In genomic region chr11:64466115-64466718, GRCh38 we compare ENCODE assay signal across 18 cellular contexts.
DNase-seq lines count a peak whose midpoint lies in the region; ATAC-seq lines count a peak whose summit lies in the region.
"Had no signal": no experiment of that assay in that cellular context is flagged by ENCODE, and none has a peak within 500 bp of the region (broad histone marks: within the 10 kb centered on the region; RNA-seq: fewer than 3 reads in every experiment).

No MANE protein-coding gene starts in this region.

- CTCF ChIA-PET in activated CD8-positive, alpha-beta T cell treated with anti-CD3 and anti-CD28 coated beads, Interleukin-2, amount 10 ng/mL, durations not matched to agents 7 days and 5 days (lab: Charles Lee), result interaction anchor here (1.6 kb wide), 1 partner anchor 17 kb away, joined by 10 read pairs; no protein-coding TSS in a partner anchor

- H3K4me1 Mint-ChIP-seq in activated naive CD8-positive, alpha-beta T cell treated with anti-CD3 and anti-CD28 coated beads, Interleukin-2, amount 10 ng/mL, durations not matched to agents 7 days and 5 days, result no peaks in the 10 kb centered on the region
- peaks cover 3% of the 10 kb centered on the region for H3K4me1 Mint-ChIP-seq in activated naive CD8-positive, alpha-beta T cell treated with anti-CD3 and anti-CD28 coated beads for 36 hours
- H3K4me1 Mint-ChIP-seq in activated CD8-positive, alpha-beta T cell treated with anti-CD3 and anti-CD28 coated beads, Interleukin-2, amount 10 ng/mL, durations not matched to agents 7 days and 5 days (ENCODE audit: low read depth), result no peaks in the 10 kb centered on the region
- H3K4me1 Mint-ChIP-seq: B cell, GM23338 had no signal

- H3K9me3 Mint-ChIP-seq in activated naive CD8-positive, alpha-beta T cell treated with anti-CD3 and anti-CD28 coated beads, Interleukin-2, amount 10 ng/mL, durations not matched to agents 7 days and 5 days, result no peaks in the 10 kb centered on the region
- no peaks in the 10 kb centered on the region for H3K9me3 Mint-ChIP-seq in activated naive CD8-positive, alpha-beta T cell treated with anti-CD3 and anti-CD28 coated beads for 36 hours
- no peaks in the 10 kb centered on the region for H3K9me3 Mint-ChIP-seq in activated CD8-positive, alpha-beta T cell treated with anti-CD3 and anti-CD28 coated beads, Interleukin-2, amount 10 ng/mL, durations not matched to agents 7 days and 5 days (ENCODE audit: insufficient read depth)
- H3K9me3 Mint-ChIP-seq: GM23338, HFFc6 had no signal

- ATAC-seq in activated naive CD8-positive, alpha-beta T cell treated with anti-CD3 and anti-CD28 coated beads, Interleukin-2, amount 10 ng/mL, durations not matched to agents 7 days and 5 days (ENCODE audit: low read depth), result no peak
- no peak for ATAC-seq in left lobe of liver
- ATAC-seq in activated CD8-positive, alpha-beta T cell treated with anti-CD3 and anti-CD28 coated beads, Interleukin-2, amount 10 ng/mL, durations not matched to agents 7 days and 5 days, result no peak
- ATAC-seq in GM21723 (IDR thresholded peaks at IDR 0.05; ENCODE audit: unreplicated experiment), result no peak
- no peak for ATAC-seq in GM18517 (IDR thresholded peaks at IDR 0.05; ENCODE audit: unreplicated experiment)
- ATAC-seq: GM23338 had no signal

- no peaks in the 10 kb centered on the region for H3K36me3 Mint-ChIP-seq in activated naive CD8-positive, alpha-beta T cell treated with anti-CD3 and anti-CD28 coated beads, Interleukin-2, amount 10 ng/mL, durations not matched to agents 7 days and 5 days
- H3K36me3 Mint-ChIP-seq in activated naive CD8-positive, alpha-beta T cell treated with anti-CD3 and anti-CD28 coated beads for 36 hours, result no peaks in the 10 kb centered on the region
- H3K36me3 Mint-ChIP-seq in activated CD8-positive, alpha-beta T cell treated with anti-CD3 and anti-CD28 coated beads, Interleukin-2, amount 10 ng/mL, durations not matched to agents 7 days and 5 days (ENCODE audit: low read depth), result no peaks in the 10 kb centered on the region
- H3K36me3 Mint-ChIP-seq: CD4-positive, alpha-beta memory T cell had no signal

- no peak overlapping the region for H3K4me3 Mint-ChIP-seq in activated naive CD8-positive, alpha-beta T cell treated with anti-CD3 and anti-CD28 coated beads, Interleukin-2, amount 10 ng/mL, durations not matched to agents 7 days and 5 days
- no peak overlapping the region for H3K4me3 Mint-ChIP-seq in activated naive CD8-positive, alpha-beta T cell treated with anti-CD3 and anti-CD28 coated beads for 36 hours
- no peak overlapping the region for H3K4me3 Mint-ChIP-seq in activated CD8-positive, alpha-beta T cell treated with anti-CD3 and anti-CD28 coated beads, Interleukin-2, amount 10 ng/mL, durations not matched to agents 7 days and 5 days
- H3K4me3 Mint-ChIP-seq: B cell; CD4-positive, alpha-beta memory T cell; GM23338; HFFc6 had no signal

- peak; percentile 2 for DNase-seq in activated naive CD8-positive, alpha-beta T cell treated with anti-CD3 and anti-CD28 coated beads, Interleukin-2, amount 10 ng/mL, durations not matched to agents 7 days and 5 days
- DNase-seq in activated naive CD8-positive, alpha-beta T cell treated with anti-CD3 and anti-CD28 coated beads for 36 hours, result no peak
- DNase-seq in ecto neural progenitor cell (ENCODE audit: low spot score) (peak; percentile 13), left lobe of liver (ENCODE audit: low spot score) (peak; percentile 21)
- peak; percentile 5 for DNase-seq in stimulated activated CD8-positive, alpha-beta memory T cell treated with anti-CD3 and anti-CD28 coated beads, Interleukin-4, amount 100 ng/mL, for 48 hours
- no peak for DNase-seq in activated CD8-positive, alpha-beta T cell treated with anti-CD3 and anti-CD28 coated beads, Interleukin-2, amount 10 ng/mL, durations not matched to agents 7 days and 5 days
- DNase-seq: C1 segment of cervical spinal cord; Calu3; CD4-positive, alpha-beta memory T cell; COR-L47; DMS53; DMS79 treated with DMSO at 0.1 percent for 48 hours; GF-D8; HFFc6 had no signal

- POLR2A ChIA-PET in activated naive CD8-positive, alpha-beta T cell treated with anti-CD3 and anti-CD28 coated beads, Interleukin-2, amount 10 ng/mL, durations not matched to agents 7 days and 5 days (lab: Charles Lee), result no interaction called here
- POLR2A ChIA-PET in activated CD8-positive, alpha-beta T cell treated with anti-CD3 and anti-CD28 coated beads, Interleukin-2, amount 10 ng/mL, durations not matched to agents 7 days and 5 days (lab: Charles Lee), result no interaction called here

- peaks cover 9% of the 10 kb centered on the region for H3K27me3 Mint-ChIP-seq in activated naive CD8-positive, alpha-beta T cell treated with anti-CD3 and anti-CD28 coated beads, Interleukin-2, amount 10 ng/mL, durations not matched to agents 7 days and 5 days
- H3K27me3 Mint-ChIP-seq in activated naive CD8-positive, alpha-beta T cell treated with anti-CD3 and anti-CD28 coated beads for 36 hours, result peaks cover 9% of the 10 kb centered on the region
- H3K27me3 Mint-ChIP-seq in activated CD8-positive, alpha-beta T cell treated with anti-CD3 and anti-CD28 coated beads, Interleukin-2, amount 10 ng/mL, durations not matched to agents 7 days and 5 days (ENCODE audit: low read depth), result peaks cover 22% of the 10 kb centered on the region

- H3K27ac Mint-ChIP-seq in activated naive CD8-positive, alpha-beta T cell treated with anti-CD3 and anti-CD28 coated beads, Interleukin-2, amount 10 ng/mL, durations not matched to agents 7 days and 5 days, result no peak overlapping the region
- no peak overlapping the region for H3K27ac Mint-ChIP-seq in activated naive CD8-positive, alpha-beta T cell treated with anti-CD3 and anti-CD28 coated beads for 36 hours
- no peak overlapping the region for H3K27ac Mint-ChIP-seq in activated CD8-positive, alpha-beta T cell treated with anti-CD3 and anti-CD28 coated beads, Interleukin-2, amount 10 ng/mL, durations not matched to agents 7 days and 5 days
- H3K27ac Mint-ChIP-seq: B cell; CD4-positive, alpha-beta memory T cell; GM23338; HFFc6 had no signal

Comparison
In these comparisons a context has a peak if more than half of its experiments do, and no peak if none do; other contexts are left out.
1. DNase-seq: peak in activated naive CD8-positive, alpha-beta T cell treated with anti-CD3 and anti-CD28 coated beads, Interleukin-2, amount 10 ng/mL, durations not matched to agents 7 days and 5 days (single experiment), ecto neural progenitor cell (single experiment), left lobe of liver (single experiment) and stimulated activated CD8-positive, alpha-beta memory T cell treated with anti-CD3 and anti-CD28 coated beads, Interleukin-4, amount 100 ng/mL, for 48 hours (single experiment); none in activated naive CD8-positive, alpha-beta T cell treated with anti-CD3 and anti-CD28 coated beads for 36 hours (single experiment) and activated CD8-positive, alpha-beta T cell treated with anti-CD3 and anti-CD28 coated beads, Interleukin-2, amount 10 ng/mL, durations not matched to agents 7 days and 5 days (single experiment).